In the genomic region with DNA sequence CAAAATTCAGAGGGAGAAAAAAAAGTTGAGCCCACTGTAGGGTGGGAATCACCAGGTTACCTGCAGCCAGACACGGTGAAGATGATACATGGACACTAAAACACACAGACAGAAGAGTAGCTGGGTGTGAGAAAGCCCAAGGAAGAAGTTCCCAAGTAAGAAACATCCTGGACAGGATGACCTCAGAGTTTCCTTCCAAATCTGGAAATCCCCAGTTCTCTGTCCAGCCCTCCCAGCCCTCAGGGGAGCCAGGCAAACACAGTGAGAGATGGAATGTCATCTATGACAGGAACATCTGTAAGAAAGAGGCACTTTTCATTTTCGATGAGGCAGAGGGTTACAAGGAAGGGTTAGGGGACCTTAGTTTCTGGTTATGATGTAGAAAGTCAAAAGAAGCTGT, we compare ENCODE assay signal across 12 cellular contexts.
DNase-seq lines count a peak whose midpoint lies in the region; FAIRE-seq and TF ChIP-seq lines count a peak whose summit lies in the region.
"Had no signal": no experiment of that assay in that cellular context is flagged by ENCODE, and none has a peak within 500 bp of the region (broad histone marks: within the 10 kb centered on the region; RNA-seq: fewer than 3 reads in every experiment).

No MANE protein-coding gene starts in this region.

- H4K20me1 ChIP-seq in mammary epithelial cell (ENCODE audit: insufficient read depth, low read length) (no peaks in the 10 kb centered on the region), keratinocyte (ENCODE audit: control insufficient read depth, extremely low read depth, insufficient read depth, low read length) (no peaks in the 10 kb centered on the region)

- no peak overlapping the region for H3K27ac Mint-ChIP-seq in activated CD4-positive, alpha-beta memory T cell treated with anti-CD3 and anti-CD28 coated beads, Interleukin-2, amount 10 ng/mL, durations not matched to agents 7 days and 5 days
- H3K27ac Mint-ChIP-seq: B cell had no signal

- H3K4me3 Mint-ChIP-seq in activated CD4-positive, alpha-beta memory T cell treated with anti-CD3 and anti-CD28 coated beads, Interleukin-2, amount 10 ng/mL, durations not matched to agents 7 days and 5 days, result no peak overlapping the region
- H3K4me3 Mint-ChIP-seq: B cell had no signal

- no peaks in the 10 kb centered on the region for H3K27me3 Mint-ChIP-seq in activated CD4-positive, alpha-beta memory T cell treated with anti-CD3 and anti-CD28 coated beads, Interleukin-2, amount 10 ng/mL, durations not matched to agents 7 days and 5 days

- H3K27ac ChIP-seq in mammary epithelial cell (ENCODE audit: insufficient read depth, low read depth, low read length), result peak overlapping the region; percentile 57
- peak overlapping the region; percentile 3 for H3K27ac ChIP-seq in keratinocyte (ENCODE audit: control insufficient read depth, insufficient read depth, low read length)

- intact Hi-C loops in mammary epithelial cell (cut with micrococcal nuclease), result no loop called here

- H3K9me3 Mint-ChIP-seq in activated CD4-positive, alpha-beta memory T cell treated with anti-CD3 and anti-CD28 coated beads, Interleukin-2, amount 10 ng/mL, durations not matched to agents 7 days and 5 days, result peaks cover 1% of the 10 kb centered on the region

- H3K79me2 ChIP-seq in mammary epithelial cell (ENCODE audit: insufficient read depth, low read length) (no peaks in the 10 kb centered on the region), keratinocyte (ENCODE audit: control insufficient read depth, insufficient read depth, low read length) (no peaks in the 10 kb centered on the region)

- WGBS in mammary epithelial cell (ENCODE audit: low coverage, missing lambda C conversion rate), result 4% methylated on average over 2 of the region's 2 CpGs

- H2AFZ ChIP-seq in mammary epithelial cell (ENCODE audit: low read depth, low read length), result no peak overlapping the region
- no peak overlapping the region for H2AFZ ChIP-seq in keratinocyte (ENCODE audit: control insufficient read depth, low read length)

- H3K4me1 ChIP-seq in mammary epithelial cell (ENCODE audit: insufficient read depth, low read length) (peaks cover 29% of the 10 kb centered on the region), keratinocyte (ENCODE audit: control insufficient read depth, extremely low read depth, insufficient read depth, low read length) (peaks cover 34% of the 10 kb centered on the region)

- H3K36me3 Mint-ChIP-seq in activated CD4-positive, alpha-beta memory T cell treated with anti-CD3 and anti-CD28 coated beads, Interleukin-2, amount 10 ng/mL, durations not matched to agents 7 days and 5 days (ENCODE audit: low read depth), result no peaks in the 10 kb centered on the region

- no peak for TF ChIP-seq POLR2A in GM12892 (IDR thresholded peaks at IDR 0.05; ENCODE audit: low read depth, low read length)

- peaks cover 4% of the 10 kb centered on the region for H3K9me1 ChIP-seq in keratinocyte (ENCODE audit: control insufficient read depth, extremely low read depth, insufficient read depth, low read length)

- no peaks in the 10 kb centered on the region for H3K4me1 Mint-ChIP-seq in activated CD4-positive, alpha-beta memory T cell treated with anti-CD3 and anti-CD28 coated beads, Interleukin-2, amount 10 ng/mL, durations not matched to agents 7 days and 5 days
- H3K4me1 Mint-ChIP-seq: B cell had no signal

- H3K9me3 ChIP-seq in mammary epithelial cell (replicated peaks; ENCODE audit: insufficient read depth, low read length) (no peaks in the 10 kb centered on the region), keratinocyte (ENCODE audit: control insufficient read depth, low read depth, low read length) (peaks cover 3% of the 10 kb centered on the region)

- no peak overlapping the region for H3K4me3 ChIP-seq in AG04449 (ENCODE audit: low read depth, low read length)
- H3K4me3 ChIP-seq in HFF-Myc (replicated peaks; ENCODE audit: low read depth, low read length), result no peak overlapping the region
- H3K4me3 ChIP-seq in mammary epithelial cell (replicated peaks in 1 of 3; ENCODE audit: insufficient read depth in 1 of 3, low read depth in 2 of 3, low read length in 3 of 3), result no peak overlapping the region
- H3K4me3 ChIP-seq in keratinocyte (ENCODE audit: control insufficient read depth in 2 of 3, extremely low read depth in 1 of 3, insufficient read depth in 2 of 3, low read depth in 1 of 3, low read length in 3 of 3), result no peak overlapping the region

- H3K9ac ChIP-seq in mammary epithelial cell (ENCODE audit: insufficient read depth, low read length), result no peak overlapping the region
- no peak overlapping the region for H3K9ac ChIP-seq in keratinocyte (ENCODE audit: control insufficient read depth, extremely low read depth, insufficient read depth, low read length)

- in situ Hi-C loops in mammary epithelial cell (cut with MboI; ENCODE audit: low sequenced_read_pairs in 2 of 2), result no loop called here

- dilution Hi-C loops in mammary epithelial cell (cut with HindIII; ENCODE audit: low sequenced_read_pairs) (no loop called here), keratinocyte (cut with MboI; ENCODE audit: extremely low pct_ligation_motif_present, low sequenced_read_pairs) (no loop called here)

- POLR2A ChIA-PET in AG04449 (lab: Yijun Ruan, JAX), result no interaction called here
- POLR2A ChIA-PET in activated CD4-positive, alpha-beta memory T cell treated with anti-CD3 and anti-CD28 coated beads, Interleukin-2, amount 10 ng/mL, durations not matched to agents 7 days and 5 days (lab: Charles Lee), result no interaction called here

- H3K27me3 ChIP-seq in mammary epithelial cell (ENCODE audit: insufficient read depth, low read length) (no peaks in the 10 kb centered on the region), keratinocyte (ENCODE audit: control insufficient read depth, extremely low read depth, insufficient read depth, low read length) (no peaks in the 10 kb centered on the region)

- H3K4me2 ChIP-seq in mammary epithelial cell (ENCODE audit: insufficient read depth, low read depth, low read length) (no peak overlapping the region), keratinocyte (ENCODE audit: control insufficient read depth, extremely low read depth, insufficient read depth, low read depth, low read length) (peak overlapping the region; percentile 22)

- FAIRE-seq in keratinocyte (lab: Jason Lieb, UNC) (peak; percentile 79), GM12892 (lab: Jason Lieb, UNC) (no peak)

- no TSS peak for BruUV-seq in mammary epithelial cell (replicated peaks; lab: Mats Ljungman, UMichigan)

- CTCF ChIA-PET in AG04449 (lab: Yijun Ruan, JAX) (interaction anchor here (0.9 to 1.2 kb wide), 2 partner anchors 14 to 141 kb away, joined by 3 to 4 read pairs; no protein-coding TSS in a partner anchor), mammary epithelial cell (lab: Charles Lee; ENCODE audit: low non-redundant PET) (no interaction called here)
- CTCF ChIA-PET in activated CD4-positive, alpha-beta memory T cell treated with anti-CD3 and anti-CD28 coated beads, Interleukin-2, amount 10 ng/mL, durations not matched to agents 7 days and 5 days (lab: Charles Lee), result no interaction called here

- H3K36me3 ChIP-seq in mammary epithelial cell (ENCODE audit: insufficient read depth, low read length) (no peaks in the 10 kb centered on the region), keratinocyte (ENCODE audit: control insufficient read depth in 2 of 2, extremely low read depth in 1 of 2, insufficient read depth in 2 of 2, low read length in 2 of 2) (no peaks in the 10 kb centered on the region)

- peak; percentile 52 for DNase-seq in AG04449 (ENCODE audit: low read depth, low spot score)
- peak; percentile 27 for DNase-seq in HFF-Myc (ENCODE audit: extremely low read depth, low read depth)
- DNase-seq in mammary epithelial cell, result peak; percentile 97
- DNase-seq in keratinocyte (ENCODE audit: low read depth, low spot score), result peak; percentile 25
- no peak for DNase-seq in activated CD4-positive, CD25-positive, alpha-beta regulatory T cell (lab: John Stamatoyannopoulos, UW)
- DNase-seq in NCI-H1436 (lab: John Stamatoyannopoulos, UW), result no peak
- DNase-seq in GM12892 (ENCODE audit: insufficient read length), result no peak
- DNase-seq in activated CD4-positive, alpha-beta memory T cell treated with anti-CD3 and anti-CD28 coated beads, Interleukin-2, amount 10 ng/mL, durations not matched to agents 7 days and 5 days, result no peak
- DNase-seq: erythroblast, KG1, NCI-H1930 had no signal

- TF ChIP-seq CTCF in AG04449 (IDR thresholded peaks at IDR 0.05; ENCODE audit: insufficient read depth, low read length, missing control alignments) (no peak), HFF-Myc (IDR thresholded peaks at IDR 0.05; ENCODE audit: low read depth, low read length, missing control alignments) (no peak), mammary epithelial cell (conservative IDR thresholded peaks at IDR 0.05 in 1 of 2, IDR thresholded peaks at IDR 0.05 in 1 of 2; ENCODE audit: extremely low read depth in 1 of 2, insufficient read depth in 1 of 2, low read depth in 1 of 2, low read length in 2 of 2) (no peak), keratinocyte (optimal IDR thresholded peaks at IDR 0.05 in 1 of 3, IDR thresholded peaks at IDR 0.05 in 1 of 3, conservative IDR thresholded peaks at IDR 0.05 in 1 of 3; ENCODE audit: extremely low read depth in 1 of 3, insufficient read depth in 2 of 3, low read length in 3 of 3) (no peak)

Comparison
In these comparisons a context has a peak if more than half of its experiments do, and no peak if none do; other contexts are left out.
1. DNase-seq: peak in AG04449 (single experiment), HFF-Myc (single experiment), mammary epithelial cell (single experiment) and keratinocyte (single experiment); none in activated CD4-positive, CD25-positive, alpha-beta regulatory T cell (0 of 4), NCI-H1436 (single experiment), GM12892 (single experiment) and activated CD4-positive, alpha-beta memory T cell treated with anti-CD3 and anti-CD28 coated beads, Interleukin-2, amount 10 ng/mL, durations not matched to agents 7 days and 5 days (single experiment).